30 cellular contexts compared by ENCODE assay signal in the genomic region with DNA sequence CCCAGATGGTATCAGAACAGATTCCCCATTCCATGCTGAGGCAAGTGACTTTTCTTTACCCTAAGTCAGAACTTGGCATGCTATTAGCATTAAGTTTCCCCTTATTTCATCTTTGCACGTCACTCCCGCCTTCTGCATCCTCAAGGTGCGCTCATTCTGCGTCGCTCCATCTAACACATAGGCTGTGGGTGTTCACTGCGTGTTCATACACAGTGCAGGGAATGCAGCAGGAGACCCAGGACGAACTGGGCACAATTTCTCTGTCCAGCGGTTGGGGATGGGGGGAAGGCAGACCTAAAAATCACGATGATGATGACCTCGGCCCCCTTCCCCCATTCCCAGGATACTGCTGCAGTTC. TPM values are rescaled to one million over a fixed set of nuclear protein-coding genes. Genes with fewer than 3 reads are reported as not detected.
"Had no signal": no experiment of that assay in that cellular context is flagged by ENCODE, and none has a peak within 500 bp of the region (broad histone marks: within the 10 kb centered on the region; RNA-seq: fewer than 3 reads in every experiment).

No MANE protein-coding gene starts in this region.

- H3K9me3 Mint-ChIP-seq: naive thymus-derived CD4-positive, alpha-beta T cell; natural killer cell; nephron; stimulated activated memory B cell treated with anti-CD40 and anti-IgM and Interleukin-4, amounts not matched to agents 10 μg/mL and 1 μg/mL and 100 μg/mL, for 72 hours; stimulated activated naive CD8-positive, alpha-beta T cell treated with anti-CD3 and anti-CD28 coated beads, Interleukin-15, amount 100 ng/mL, for 72 hours had no signal

- H3K4me3 Mint-ChIP-seq: naive thymus-derived CD4-positive, alpha-beta T cell; natural killer cell; stimulated activated memory B cell treated with anti-CD40 and anti-IgM and Interleukin-4, amounts not matched to agents 10 μg/mL and 1 μg/mL and 100 μg/mL, for 72 hours; stimulated activated naive CD8-positive, alpha-beta T cell treated with anti-CD3 and anti-CD28 coated beads, Interleukin-15, amount 100 ng/mL, for 72 hours had no signal

- H3K36me3 Mint-ChIP-seq: naive thymus-derived CD4-positive, alpha-beta T cell; natural killer cell; stimulated activated memory B cell treated with anti-CD40 and anti-IgM and Interleukin-4, amounts not matched to agents 10 μg/mL and 1 μg/mL and 100 μg/mL, for 72 hours had no signal

- H3K9me3 ChIP-seq: ovary, right atrium auricular region, right lobe of liver, spleen, thoracic aorta, thyroid gland, tibial nerve, upper lobe of left lung, vagina had no signal

- H3K4me1 ChIP-seq: parathyroid adenoma, right lobe of liver, thyroid gland, vagina had no signal

- H3K4me1 Mint-ChIP-seq: natural killer cell; stimulated activated memory B cell treated with anti-CD40 and anti-IgM and Interleukin-4, amounts not matched to agents 10 μg/mL and 1 μg/mL and 100 μg/mL, for 72 hours; stimulated activated naive CD8-positive, alpha-beta T cell treated with anti-CD3 and anti-CD28 coated beads, Interleukin-15, amount 100 ng/mL, for 72 hours had no signal

- H3K27me3 Mint-ChIP-seq: naive thymus-derived CD4-positive, alpha-beta T cell; stimulated activated naive CD8-positive, alpha-beta T cell treated with anti-CD3 and anti-CD28 coated beads, Interleukin-15, amount 100 ng/mL, for 72 hours had no signal

- ATAC-seq: naive thymus-derived CD4-positive, alpha-beta T cell; natural killer cell; right lobe of liver; stimulated activated memory B cell treated with anti-CD40 and anti-IgM and Interleukin-4, amounts not matched to agents 10 μg/mL and 1 μg/mL and 100 μg/mL, for 72 hours; stimulated activated naive CD8-positive, alpha-beta T cell treated with anti-CD3 and anti-CD28 coated beads, Interleukin-15, amount 100 ng/mL, for 72 hours; stimulated activated naive CD8-positive, alpha-beta T cell treated with anti-CD3 and anti-CD28 coated beads, Interleukin-15, Interleukin-2, amounts not matched to agents 100 U/mL and 50 U/mL, for 24 hours had no signal

- H3K36me3 ChIP-seq: ovary, thoracic aorta, thyroid gland, vagina had no signal

- DNase-seq: naive thymus-derived CD4-positive, alpha-beta T cell; natural killer cell; occipital lobe; ovary; right lobe of liver; spleen; stimulated activated CD4-positive, alpha-beta T cell treated with anti-CD3 and anti-CD28 coated beads, Interleukin-12 subunit alpha, Interleukin-12 subunit beta, amount 100 ng/mL, for 4 hours; stimulated activated CD4-positive, alpha-beta T cell treated with anti-CD3 and anti-CD28 coated beads, Interleukin-1b, Interleukin-23, amount 100 ng/mL, for 48 hours; stimulated activated CD4-positive, alpha-beta T cell treated with anti-CD3 and anti-CD28 coated beads, Interleukin-4, amount 100 ng/mL, for 1 hour; stimulated activated CD4-positive, alpha-beta T cell treated with anti-CD3 and anti-CD28 coated beads, Interleukin-4, amount 100 ng/mL, for 4 hours; stimulated activated CD8-positive, alpha-beta memory T cell treated with anti-CD3 and anti-CD28 coated beads, Interleukin-4, amount 100 ng/mL, for 48 hours; stimulated activated naive CD4-positive, alpha-beta T cell; stimulated activated naive CD8-positive, alpha-beta T cell treated with anti-CD3 and anti-CD28 coated beads, Interleukin-15, amount 100 ng/mL, for 72 hours; stimulated activated naive CD8-positive, alpha-beta T cell treated with anti-CD3 and anti-CD28 coated beads, Interleukin-15, Interleukin-2, amounts not matched to agents 100 U/mL and 50 U/mL, for 24 hours; thyroid gland; trophoblast cell; upper lobe of left lung had no signal

- H3K27ac Mint-ChIP-seq: naive thymus-derived CD4-positive, alpha-beta T cell; nephron; progenitor cell of endocrine pancreas; stimulated activated memory B cell treated with anti-CD40 and anti-IgM and Interleukin-4, amounts not matched to agents 10 μg/mL and 1 μg/mL and 100 μg/mL, for 72 hours; stimulated activated naive CD8-positive, alpha-beta T cell treated with anti-CD3 and anti-CD28 coated beads, Interleukin-15, amount 100 ng/mL, for 72 hours had no signal

- H3K27me3 ChIP-seq: ovary, right lobe of liver, thyroid gland, upper lobe of left lung, vagina had no signal

- H3K4me3 ChIP-seq: ovary, right atrium auricular region, right lobe of liver, skin epidermis, smooth muscle cell, spleen, thoracic aorta, thyroid gland, tibial nerve, upper lobe of left lung, vagina had no signal

- H3K27ac ChIP-seq: ovary, parathyroid adenoma, right atrium auricular region, right lobe of liver, skin epidermis, thoracic aorta, thyroid gland, tibial nerve, upper lobe of left lung, vagina had no signal

RNA-seq across cellular contexts. Expression of a gene that starts 19.7 kb away (rescaled TPM):
- total RNA-seq: naive thymus-derived CD4-positive, alpha-beta T cell; natural killer cell; occipital lobe; progenitor cell of endocrine pancreas; renal cortical epithelial cell; temporal lobe; thoracic aorta; vagina had no signal
- polyA plus RNA-seq: naive thymus-derived CD4-positive, alpha-beta T cell; neural cell; smooth muscle cell had no signal

RNA-seq across cellular contexts. Expression of a gene that starts 45.7 kb away (rescaled TPM):
- polyA plus RNA-seq: naive thymus-derived CD4-positive, alpha-beta T cell had no signal
